24 cellular contexts compared by ENCODE assay signal in the genomic region with DNA sequence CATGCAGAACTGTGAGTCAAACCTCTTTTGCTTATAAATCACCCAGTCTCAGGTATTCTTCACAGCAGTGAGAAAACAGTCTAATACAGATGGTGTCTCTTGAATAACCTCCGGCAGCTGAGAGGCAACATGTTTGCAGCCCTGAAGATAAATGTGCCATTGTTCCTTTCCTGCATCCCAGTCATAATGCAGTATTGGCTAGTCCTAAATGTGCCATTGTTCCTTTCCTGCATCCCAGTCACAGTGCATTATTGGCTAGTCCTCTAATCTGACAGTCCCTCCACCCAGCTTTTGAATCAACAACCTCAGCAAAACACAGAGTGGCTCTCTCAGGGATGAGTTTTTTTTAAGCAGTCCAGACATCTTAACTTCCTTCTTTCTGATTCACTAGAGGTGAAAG.
DNase-seq lines count a peak whose midpoint lies in the region; TF ChIP-seq lines count a peak whose summit lies in the region.
"Had no signal": no experiment of that assay in that cellular context is flagged by ENCODE, and none has a peak within 500 bp of the region (broad histone marks: within the 10 kb centered on the region; RNA-seq: fewer than 3 reads in every experiment).

No MANE protein-coding gene starts in this region.

- peaks cover 1% of the 10 kb centered on the region for H3K36me3 Mint-ChIP-seq in progenitor cell of endocrine pancreas (ENCODE audit: insufficient read depth)
- H3K36me3 Mint-ChIP-seq: IgD-negative memory B cell had no signal

- TF ChIP-seq CTCF in progenitor cell of endocrine pancreas (IDR thresholded peaks at IDR 0.05; ENCODE audit: unreplicated experiment): no peak

- intact Hi-C loops in posterior vena cava (cut with DNase I): no loop called here

- H3K27me3 Mint-ChIP-seq in progenitor cell of endocrine pancreas: no peaks in the 10 kb centered on the region
- H3K27me3 Mint-ChIP-seq: CD4-positive, alpha-beta T cell; IgD-negative memory B cell had no signal

- no peaks in the 10 kb centered on the region for H3K9me3 Mint-ChIP-seq in progenitor cell of endocrine pancreas (ENCODE audit: low read depth)

- H3K27ac Mint-ChIP-seq in progenitor cell of endocrine pancreas: peak overlapping the region; percentile 68
- H3K27ac Mint-ChIP-seq: CD4-positive, alpha-beta T cell; IgD-negative memory B cell had no signal

- H3K4me1 Mint-ChIP-seq in progenitor cell of endocrine pancreas (ENCODE audit: low read depth): peaks cover 8% of the 10 kb centered on the region

- no peak overlapping the region for H3K4me3 Mint-ChIP-seq in progenitor cell of endocrine pancreas (ENCODE audit: low read depth)
- H3K4me3 Mint-ChIP-seq: CD4-positive, alpha-beta T cell; IgD-negative memory B cell had no signal

- DNase-seq in NCI-H82 (lab: John Stamatoyannopoulos, UW) (peak; percentile 10), NCI-H82 treated with DMSO at 0.1 percent for 48 hours (lab: John Stamatoyannopoulos, UW; ENCODE audit: unreplicated experiment) (no peak), hippocampal formation (lab: John Stamatoyannopoulos, UW) (peak; percentile 38 to 55), progenitor cell of endocrine pancreas (ENCODE audit: low spot score, unreplicated experiment) (no peak), posterior vena cava (ENCODE audit: low spot score) (no peak), NCI-H2081 (lab: John Stamatoyannopoulos, UW) (no peak), AG20443 (ENCODE audit: low spot score) (no peak), RKO (ENCODE audit: low spot score) (no peak)
- DNase-seq: 8988T; BE2C; Caco-2; CD4-positive, alpha-beta T cell; DMS153; GDM1; HCEC 1CT; Karpas-422; NCI-H1417 treated with DMSO at 0.1 percent for 48 hours; NCI-H187 treated with DMSO at 0.1 percent for 48 hours; NCI-H2171 treated with DMSO at 0.1 percent for 48 hours; NCI-H446; NCI-H526 treated with DMSO at 0.1 percent for 48 hours; NK-92 treated with Interleukin-12 subunit alpha and Interleukin-12 subunit beta, amount 100 ng/mL, for 24 hours; SHP77 had no signal

Comparison
In these comparisons a context has a peak if more than half of its experiments do, and no peak if none do; other contexts are left out.
1. DNase-seq: peak in NCI-H82 (single experiment) and hippocampal formation (2 of 2); none in NCI-H82 treated with DMSO at 0.1 percent for 48 hours (single experiment), progenitor cell of endocrine pancreas (single experiment), posterior vena cava (single experiment), NCI-H2081 (0 of 2), AG20443 (single experiment) and RKO (single experiment).